In the genomic region with DNA sequence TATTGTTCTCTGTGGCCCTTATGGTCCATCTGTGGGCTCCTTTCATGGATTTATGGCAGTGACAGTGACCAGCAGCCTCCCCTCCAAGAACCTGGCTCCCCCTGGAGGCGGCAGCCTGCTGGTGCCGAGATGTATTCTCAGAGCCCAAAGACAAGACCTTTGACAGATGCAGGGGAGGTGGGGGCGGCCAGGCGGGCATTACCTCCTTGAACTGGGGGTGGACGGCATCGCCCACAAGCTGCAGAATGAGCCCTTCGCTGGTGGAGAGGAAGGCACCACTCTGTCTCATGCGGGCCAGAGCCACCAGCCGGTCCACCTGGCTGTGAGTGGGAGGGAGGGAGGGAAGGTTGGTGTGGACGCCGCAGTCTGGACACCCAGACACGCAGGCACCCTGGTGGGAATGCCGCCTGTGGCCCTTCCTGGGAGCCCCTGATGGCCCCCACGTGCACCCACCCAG, we compare ENCODE assay signal across 8 cellular contexts. TPM values are rescaled to one million over a fixed set of nuclear protein-coding genes. Genes with fewer than 3 reads are reported as not detected.
DNase-seq lines count a peak whose midpoint lies in the region; ATAC-seq and TF ChIP-seq lines count a peak whose summit lies in the region.

No MANE protein-coding gene starts in this region.

- no peaks in the 10 kb centered on the region for H3K4me1 ChIP-seq in OCI-LY3 (ENCODE audit: low read length)

- H3K27ac ChIP-seq in OCI-LY3 (ENCODE audit: low read length): no peak overlapping the region

- no peak overlapping the region for H3K9ac ChIP-seq in OCI-LY3 (ENCODE audit: low read length)

- H3K4me3 Mint-ChIP-seq in activated naive CD4-positive, alpha-beta T cell treated with anti-CD3 and anti-CD28 coated beads for 36 hours: no peak overlapping the region

- CTCF ChIA-PET in activated naive CD4-positive, alpha-beta T cell treated with anti-CD3 and anti-CD28 coated beads for 36 hours (lab: Charles Lee): interaction anchor here (2.2 kb wide), 1 partner anchor 13 kb away, joined by 7 read pairs; no protein-coding TSS in a partner anchor

- H3K4me1 Mint-ChIP-seq in activated naive CD4-positive, alpha-beta T cell treated with anti-CD3 and anti-CD28 coated beads for 36 hours (ENCODE audit: low read depth): peaks cover 13% of the 10 kb centered on the region

- H2AFZ ChIP-seq in OCI-LY3 (ENCODE audit: low read depth, low read length): no peak overlapping the region

- H3K36me3 ChIP-seq in OCI-LY3 (replicated peaks; ENCODE audit: low read depth, low read length): peaks cover 3% of the 10 kb centered on the region

- no peaks in the 10 kb centered on the region for H3K79me2 ChIP-seq in OCI-LY3 (ENCODE audit: low read length)

- H3K27me3 Mint-ChIP-seq in activated naive CD4-positive, alpha-beta T cell treated with anti-CD3 and anti-CD28 coated beads for 36 hours (ENCODE audit: low read depth): peaks cover 26% of the 10 kb centered on the region

- no peak overlapping the region for H3K27ac Mint-ChIP-seq in activated naive CD4-positive, alpha-beta T cell treated with anti-CD3 and anti-CD28 coated beads for 36 hours

- DNase-seq in A172 (ENCODE audit: low spot score) (peak; percentile 39), hepatic stellate cell (ENCODE audit: low spot score) (peak; percentile 80)
- peak; percentile 56 for DNase-seq in activated naive CD4-positive, alpha-beta T cell treated with anti-CD3 and anti-CD28 coated beads for 36 hours
- DNase-seq in stimulated activated CD4-positive, alpha-beta T cell treated with anti-CD3 and anti-CD28 coated beads, Interleukin-4, amount 100 ng/mL, for 4 hours: peak; percentile 33 to 39

- no peak overlapping the region for H3K4me3 ChIP-seq in OCI-LY3 (ENCODE audit: low read length)

- ATAC-seq in HG03460 (IDR thresholded peaks at IDR 0.05; ENCODE audit: unreplicated experiment): no peak
- no peak for ATAC-seq in HG03565 (IDR thresholded peaks at IDR 0.05; ENCODE audit: unreplicated experiment)

- TF ChIP-seq CTCF in GM12872 (IDR thresholded peaks at IDR 0.05; ENCODE audit: insufficient read depth, low read depth, low read length) (peak; percentile 73), OCI-LY3 (IDR thresholded peaks at IDR 0.05; ENCODE audit: low read depth, low read length) (peak; percentile 75)

- H3K27me3 ChIP-seq in OCI-LY3 (ENCODE audit: low read depth, low read length): no peaks in the 10 kb centered on the region

- intact Hi-C loops in activated naive CD4-positive, alpha-beta T cell treated with anti-CD3 and anti-CD28 coated beads for 36 hours (cut with micrococcal nuclease): no loop called here

- H3K9me3 Mint-ChIP-seq in activated naive CD4-positive, alpha-beta T cell treated with anti-CD3 and anti-CD28 coated beads for 36 hours: no peaks in the 10 kb centered on the region

- H4K20me1 ChIP-seq in OCI-LY3 (ENCODE audit: insufficient read depth, low read length): no peaks in the 10 kb centered on the region

- H3K9me3 ChIP-seq in OCI-LY3 (ENCODE audit: insufficient read depth, low read length): no peaks in the 10 kb centered on the region

- H3K4me2 ChIP-seq in OCI-LY3 (ENCODE audit: low read length): no peak overlapping the region

- peaks cover 17% of the 10 kb centered on the region for H3K36me3 Mint-ChIP-seq in activated naive CD4-positive, alpha-beta T cell treated with anti-CD3 and anti-CD28 coated beads for 36 hours (ENCODE audit: low read depth)

RNA-seq across cellular contexts. Expression of gene ISOC2, which starts 6.6 kb away (rescaled TPM):
- 114 and 139 TPM in 2 replicates for total RNA-seq in A172 (2014; rRNA removed; shearing (Covaris generic))
- 10 to 100 TPM; 18.6 to 20.5 TPM for total RNA-seq in activated naive CD4-positive, alpha-beta T cell treated with anti-CD3 and anti-CD28 coated beads for 36 hours

RNA-seq across cellular contexts. Expression of gene C19orf85, which starts 9.7 kb away (rescaled TPM):
- total RNA-seq in A172 (2014; rRNA removed; shearing (Covaris generic)): 0.07 TPM in 1 of 2 replicates, not detected in the other
- total RNA-seq in activated naive CD4-positive, alpha-beta T cell treated with anti-CD3 and anti-CD28 coated beads for 36 hours: not detected

RNA-seq across cellular contexts. Expression of gene SHISA7, which starts 11.7 kb away (rescaled TPM):
- not detected in 2 replicates for total RNA-seq in A172 (2014; rRNA removed; shearing (Covaris generic))
- total RNA-seq in activated naive CD4-positive, alpha-beta T cell treated with anti-CD3 and anti-CD28 coated beads for 36 hours: not detected

RNA-seq across cellular contexts. Expression of gene ZNF628, which starts 21.6 kb away (rescaled TPM):
- total RNA-seq in A172 (2014; rRNA removed; shearing (Covaris generic)): 4.1 and 4.8 TPM in 2 replicates
- total RNA-seq in activated naive CD4-positive, alpha-beta T cell treated with anti-CD3 and anti-CD28 coated beads for 36 hours: 1 to 10 TPM; 6.0 to 6.1 TPM

RNA-seq across cellular contexts. Expression of gene NAT14, which starts 30.2 kb away (rescaled TPM):
- 56.2 and 65.7 TPM in 2 replicates for total RNA-seq in A172 (2014; rRNA removed; shearing (Covaris generic))
- total RNA-seq in activated naive CD4-positive, alpha-beta T cell treated with anti-CD3 and anti-CD28 coated beads for 36 hours: 1 to 10 TPM; 7.6 to 8.0 TPM
